Comparison of ENCODE assay signal across 8 cellular contexts in genomic region chr2:105038383-105039061, GRCh38. TPM values are rescaled to one million over a fixed set of nuclear protein-coding genes. Genes with fewer than 3 reads are reported as not detected.
DNase-seq lines count a peak whose midpoint lies in the region; ATAC-seq, FAIRE-seq and TF ChIP-seq lines count a peak whose summit lies in the region.

No MANE protein-coding gene starts in this region.

- no peaks in the 10 kb centered on the region for H3K36me3 Mint-ChIP-seq in natural killer cell

- ATAC-seq in GM21576 (IDR thresholded peaks at IDR 0.05; ENCODE audit: unreplicated experiment) (peak; percentile 15), natural killer cell (no peak)

- intact Hi-C loops in endothelial cell of umbilical vein (cut with micrococcal nuclease), result loop anchor here (5.0 kb wide), 1 partner anchor 181 kb away; no protein-coding TSS in a partner anchor
- intact Hi-C loops in natural killer cell (cut with micrococcal nuclease), result loop anchor here (1.0 kb wide), 1 partner anchor 34 kb away; no protein-coding TSS in a partner anchor

- peaks cover 38 to 43% of the 10 kb centered on the region in 2 donors for H3K4me1 Mint-ChIP-seq in natural killer cell

- H4K20me1 ChIP-seq in BLaER1, result peaks cover 11% of the 10 kb centered on the region; the same call in 1 of the 2 replicates
- no peaks in the 10 kb centered on the region for H4K20me1 ChIP-seq in endothelial cell of umbilical vein (replicated peaks; ENCODE audit: control insufficient read depth, extremely low read depth, insufficient read depth, low read length)

- peak overlapping the region; percentile 83 for H3K4me3 ChIP-seq in BLaER1
- peak overlapping the region; percentile 68 to 90 (median 74) for H3K4me3 ChIP-seq in endothelial cell of umbilical vein (replicated peaks in 1 of 3; ENCODE audit: insufficient read depth in 1 of 3, low read depth in 1 of 3, low read length in 3 of 3)

- H3K27ac Mint-ChIP-seq in natural killer cell, result peak overlapping the region; percentile 92 to 97

- POLR2A ChIA-PET in endothelial cell of umbilical vein (lab: Charles Lee), result interaction anchor here (1.0 kb wide), 1 partner anchor 11 kb away, joined by 3 read pairs; no protein-coding TSS in a partner anchor

- peak overlapping the region; percentile 95 for H2AFZ ChIP-seq in endothelial cell of umbilical vein (ENCODE audit: low read depth, low read length)

- CTCF ChIA-PET in endothelial cell of umbilical vein (lab: Charles Lee), result interaction anchor here (0.6 to 1.9 kb wide), 5 partner anchors 12 to 189 kb away, joined by 3 to 10 read pairs (median 4); no protein-coding TSS in a partner anchor

- H3K9me1 ChIP-seq in endothelial cell of umbilical vein (replicated peaks; ENCODE audit: control insufficient read depth, extremely low read depth, insufficient read depth, low read length), result no peaks in the 10 kb centered on the region

- no peaks in the 10 kb centered on the region for H3K27me3 Mint-ChIP-seq in natural killer cell (ENCODE audit: low read depth in 2 of 2)

- TF ChIP-seq CTCF in endothelial cell of umbilical vein (IDR thresholded peaks at IDR 0.05; ENCODE audit: extremely low read depth in 1 of 2, insufficient read depth in 1 of 2, low read depth in 1 of 2, low read length in 2 of 2) (no peak), natural killer cell (IDR thresholded peaks at IDR 0.05) (no peak)

- TF ChIP-seq POLR2A in endothelial cell of umbilical vein (IDR thresholded peaks at IDR 0.05; ENCODE audit: low read depth, low read length), result no peak

- H3K79me2 ChIP-seq in endothelial cell of umbilical vein (ENCODE audit: control insufficient read depth, insufficient read depth, low read length), result peaks cover 19% of the 10 kb centered on the region

- H3K9me3 ChIP-seq in BLaER1 (no peaks in the 10 kb centered on the region), endothelial cell of umbilical vein (replicated peaks; ENCODE audit: control insufficient read depth, insufficient read depth, low read length) (no peaks in the 10 kb centered on the region)

- FAIRE-seq in endothelial cell of umbilical vein (lab: Jason Lieb, UNC) (no peak), RCC 7860 (lab: Jason Lieb, UNC) (no peak)

- H3K27ac ChIP-seq in BLaER1 (peak overlapping the region; percentile 85), endothelial cell of umbilical vein (ENCODE audit: insufficient read depth, low read depth, low read length) (peak overlapping the region; percentile 48)

- H3K27me3 ChIP-seq in BLaER1, result no peaks in the 10 kb centered on the region
- no peaks in the 10 kb centered on the region for H3K27me3 ChIP-seq in endothelial cell of umbilical vein (ENCODE audit: control insufficient read depth in 2 of 2, insufficient read depth in 2 of 2, low read length in 2 of 2)

- H3K4me1 ChIP-seq in BLaER1 (peaks cover 15% of the 10 kb centered on the region), endothelial cell of umbilical vein (ENCODE audit: control insufficient read depth, extremely low read depth, insufficient read depth, low read length) (peaks cover 10% of the 10 kb centered on the region)

- DNase-seq in RKO (ENCODE audit: low spot score) (peak; percentile 24), endothelial cell of umbilical vein (ENCODE audit: low read depth, low spot score) (no peak), natural killer cell (no peak), RCC 7860 (ENCODE audit: low spot score) (no peak), NCI-H526 treated with DMSO at 0.1 percent for 48 hours (lab: John Stamatoyannopoulos, UW) (no peak), CD1c-positive myeloid dendritic cell (ENCODE audit: extremely low spot score) (no peak)

- H3K4me2 ChIP-seq in BLaER1, result peak overlapping the region; percentile 80
- peak overlapping the region; percentile 88 for H3K4me2 ChIP-seq in endothelial cell of umbilical vein (ENCODE audit: insufficient read depth, low read length)

- H3K9me3 Mint-ChIP-seq in natural killer cell, result no peaks in the 10 kb centered on the region

- TSS peak; percentile 32 for BruUV-seq in endothelial cell of umbilical vein (replicated peaks; lab: Mats Ljungman, UMichigan)

- dilution Hi-C loops in endothelial cell of umbilical vein (cut with MboI; ENCODE audit: extremely low pct_ligation_motif_present, low sequenced_read_pairs), result no loop called here

- H3K4me3 Mint-ChIP-seq in natural killer cell, result peak overlapping the region; percentile 99

- H3K36me3 ChIP-seq in BLaER1 (peaks cover 5% of the 10 kb centered on the region), endothelial cell of umbilical vein (ENCODE audit: control insufficient read depth in 2 of 2, extremely low read depth in 1 of 2, insufficient read depth in 2 of 2, low read length in 2 of 2) (no peaks in the 10 kb centered on the region)

- H3K9ac ChIP-seq in BLaER1, result peak overlapping the region; percentile 92
- H3K9ac ChIP-seq in endothelial cell of umbilical vein (replicated peaks; ENCODE audit: extremely low read depth, insufficient read depth, low read length), result peak overlapping the region; percentile 92

TF ChIP-seq in endothelial cell of umbilical vein, 7 proteins besides CTCF, POLR2A, EP300 and RAD21:
- TF ChIP-seq FOS (IDR thresholded peaks at IDR 0.05; ENCODE audit: borderline replicate concordance, insufficient read depth, low read length) (no peak), MYC (IDR thresholded peaks at IDR 0.05; ENCODE audit: low read depth, low read length) (no peak), GATA2 (IDR thresholded peaks at IDR 0.05; ENCODE audit: insufficient read depth, insufficient read length, low read depth, low read length) (no peak), JUN (IDR thresholded peaks at IDR 0.05; ENCODE audit: borderline replicate concordance, insufficient read depth, insufficient read length, low read depth) (no peak), POLR2AphosphoS5 (IDR thresholded peaks at IDR 0.05; ENCODE audit: insufficient read depth, low read depth, low read length) (no peak), EZH2 (IDR thresholded peaks at IDR 0.05; ENCODE audit: borderline replicate concordance, low read depth, low read length, severe bottlenecking) (no peak), MAX (IDR thresholded peaks at IDR 0.05; ENCODE audit: insufficient read depth, insufficient read length) (no peak)
TF ChIP-seq in endothelial cell of umbilical vein: peak in this region for 0.

RNA-seq across cellular contexts. Expression of gene MRPS9, which starts 0.7 kb away (rescaled TPM):
- total RNA-seq in endothelial cell of umbilical vein (21.8 and 23.9 TPM in 2 replicates), natural killer cell (10 to 100 TPM; 17.5 to 25.0 (median 19.2) TPM)
- polyA plus RNA-seq in endothelial cell of umbilical vein, result 10.9 and 14.5 TPM in 2 replicates
- polyA plus RNA-seq in endothelial cell of umbilical vein (2011; cell fraction: cytosol; rRNA removed), result 22.1 and 28.7 TPM in 2 replicates
- polyA plus RNA-seq in endothelial cell of umbilical vein (2011; cell fraction: nucleus; rRNA removed), result 24.8 and 32.7 TPM in 2 replicates
- polyA plus RNA-seq in endothelial cell of umbilical vein (2012), result 29.2 and 34.3 TPM in 2 replicates
- polyA minus RNA-seq in endothelial cell of umbilical vein, result 10.7 and 13.4 TPM in 2 replicates
- 17.1 TPM for polyA minus RNA-seq in endothelial cell of umbilical vein (2011; cell fraction: cytosol; rRNA and poly(A)+ RNA removed)
- 5.0 and 5.4 TPM in 2 replicates for polyA minus RNA-seq in endothelial cell of umbilical vein (2011; cell fraction: nucleus; rRNA and poly(A)+ RNA removed)
